Comparison of ENCODE assay signal across 2 cellular contexts in the genomic region with DNA sequence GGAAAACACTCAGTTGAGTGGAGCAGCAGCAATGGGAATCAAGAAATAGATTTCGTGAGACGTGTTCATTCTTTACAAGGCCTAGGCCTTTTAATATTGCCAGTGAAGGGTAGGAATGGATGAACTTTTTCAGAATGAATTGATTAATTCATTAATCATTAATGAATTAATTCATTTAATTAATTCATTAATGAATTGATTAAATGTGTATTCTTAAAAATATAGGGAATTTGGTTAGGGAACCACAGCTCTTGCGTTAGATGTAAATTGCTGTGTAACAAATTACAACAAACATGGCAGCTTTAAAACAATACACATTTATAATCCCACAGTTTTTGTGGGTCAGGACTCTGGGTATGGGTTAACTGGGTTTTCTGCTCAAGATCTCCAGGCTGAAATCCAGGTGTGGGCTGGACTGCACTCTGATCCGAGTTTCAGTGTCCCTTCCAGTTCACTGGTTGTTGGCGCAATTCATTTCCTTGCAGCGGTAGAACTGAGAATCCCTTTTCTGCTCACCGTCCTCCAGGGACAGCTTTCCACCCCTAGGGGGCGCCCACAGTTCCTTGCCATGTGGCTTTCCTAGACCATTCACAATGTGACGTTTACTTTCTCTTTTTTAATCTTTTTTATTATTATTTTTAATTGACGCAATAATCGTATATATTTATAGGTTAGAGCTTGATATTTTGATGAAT.
TF ChIP-seq lines count a peak whose summit lies in the region.

No MANE protein-coding gene starts in this region.

TF ChIP-seq in WTC11, 78 proteins besides CTCF, POLR2A, EP300 and RAD21 (continued from another document):
- TF ChIP-seq, protein P1, sequence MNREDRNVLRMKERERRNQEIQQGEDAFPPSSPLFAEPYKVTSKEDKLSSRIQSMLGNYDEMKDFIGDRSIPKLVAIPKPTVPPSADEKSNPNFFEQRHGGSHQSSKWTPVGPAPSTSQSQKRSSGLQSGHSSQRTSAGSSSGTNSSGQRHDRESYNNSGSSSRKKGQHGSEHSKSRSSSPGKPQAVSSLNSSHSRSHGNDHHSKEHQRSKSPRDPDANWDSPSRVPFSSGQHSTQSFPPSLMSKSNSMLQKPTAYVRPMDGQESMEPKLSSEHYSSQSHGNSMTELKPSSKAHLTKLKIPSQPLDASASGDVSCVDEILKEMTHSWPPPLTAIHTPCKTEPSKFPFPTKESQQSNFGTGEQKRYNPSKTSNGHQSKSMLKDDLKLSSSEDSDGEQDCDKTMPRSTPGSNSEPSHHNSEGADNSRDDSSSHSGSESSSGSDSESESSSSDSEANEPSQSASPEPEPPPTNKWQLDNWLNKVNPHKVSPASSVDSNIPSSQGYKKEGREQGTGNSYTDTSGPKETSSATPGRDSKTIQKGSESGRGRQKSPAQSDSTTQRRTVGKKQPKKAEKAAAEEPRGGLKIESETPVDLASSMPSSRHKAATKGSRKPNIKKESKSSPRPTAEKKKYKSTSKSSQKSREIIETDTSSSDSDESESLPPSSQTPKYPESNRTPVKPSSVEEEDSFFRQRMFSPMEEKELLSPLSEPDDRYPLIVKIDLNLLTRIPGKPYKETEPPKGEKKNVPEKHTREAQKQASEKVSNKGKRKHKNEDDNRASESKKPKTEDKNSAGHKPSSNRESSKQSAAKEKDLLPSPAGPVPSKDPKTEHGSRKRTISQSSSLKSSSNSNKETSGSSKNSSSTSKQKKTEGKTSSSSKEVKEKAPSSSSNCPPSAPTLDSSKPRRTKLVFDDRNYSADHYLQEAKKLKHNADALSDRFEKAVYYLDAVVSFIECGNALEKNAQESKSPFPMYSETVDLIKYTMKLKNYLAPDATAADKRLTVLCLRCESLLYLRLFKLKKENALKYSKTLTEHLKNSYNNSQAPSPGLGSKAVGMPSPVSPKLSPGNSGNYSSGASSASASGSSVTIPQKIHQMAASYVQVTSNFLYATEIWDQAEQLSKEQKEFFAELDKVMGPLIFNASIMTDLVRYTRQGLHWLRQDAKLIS (CRISPR knock-in tag; IDR thresholded peaks at IDR 0.05; ENCODE audit: borderline replicate concordance), result no peak
TF ChIP-seq in WTC11: peak in this region for 1.

TF ChIP-seq in HepG2, 621 proteins besides CTCF, POLR2A, EP300 and RAD21 (continued from another document and continues in another):
- TF ChIP-seq, protein P2, sequence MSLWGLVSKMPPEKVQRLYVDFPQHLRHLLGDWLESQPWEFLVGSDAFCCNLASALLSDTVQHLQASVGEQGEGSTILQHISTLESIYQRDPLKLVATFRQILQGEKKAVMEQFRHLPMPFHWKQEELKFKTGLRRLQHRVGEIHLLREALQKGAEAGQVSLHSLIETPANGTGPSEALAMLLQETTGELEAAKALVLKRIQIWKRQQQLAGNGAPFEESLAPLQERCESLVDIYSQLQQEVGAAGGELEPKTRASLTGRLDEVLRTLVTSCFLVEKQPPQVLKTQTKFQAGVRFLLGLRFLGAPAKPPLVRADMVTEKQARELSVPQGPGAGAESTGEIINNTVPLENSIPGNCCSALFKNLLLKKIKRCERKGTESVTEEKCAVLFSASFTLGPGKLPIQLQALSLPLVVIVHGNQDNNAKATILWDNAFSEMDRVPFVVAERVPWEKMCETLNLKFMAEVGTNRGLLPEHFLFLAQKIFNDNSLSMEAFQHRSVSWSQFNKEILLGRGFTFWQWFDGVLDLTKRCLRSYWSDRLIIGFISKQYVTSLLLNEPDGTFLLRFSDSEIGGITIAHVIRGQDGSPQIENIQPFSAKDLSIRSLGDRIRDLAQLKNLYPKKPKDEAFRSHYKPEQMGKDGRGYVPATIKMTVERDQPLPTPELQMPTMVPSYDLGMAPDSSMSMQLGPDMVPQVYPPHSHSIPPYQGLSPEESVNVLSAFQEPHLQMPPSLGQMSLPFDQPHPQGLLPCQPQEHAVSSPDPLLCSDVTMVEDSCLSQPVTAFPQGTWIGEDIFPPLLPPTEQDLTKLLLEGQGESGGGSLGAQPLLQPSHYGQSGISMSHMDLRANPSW (CRISPR knock-in tag; IDR thresholded peaks at IDR 0.05; ENCODE audit: borderline replicate concordance), result peak; percentile 19; the same call in 1 of the 2 replicates
- TF ChIP-seq ZNF180 (CRISPR knock-in tag; IDR thresholded peaks at IDR 0.05; ENCODE audit: borderline replicate concordance, low read depth), result no peak
- TF ChIP-seq NR1H2 (CRISPR knock-in tag; IDR thresholded peaks at IDR 0.05; ENCODE audit: borderline replicate concordance, low read depth), result no peak
- TF ChIP-seq SIN3B (IDR thresholded peaks at IDR 0.05; ENCODE audit: low read length), result peak; percentile 19; the same call in 1 of the 2 replicates
- TF ChIP-seq HHEX (CRISPR knock-in tag; IDR thresholded peaks at IDR 0.05), result no peak
- TF ChIP-seq ZMYM3 (CRISPR knock-in tag; IDR thresholded peaks at IDR 0.05), result peak; percentile 91
- TF ChIP-seq, protein P3, sequence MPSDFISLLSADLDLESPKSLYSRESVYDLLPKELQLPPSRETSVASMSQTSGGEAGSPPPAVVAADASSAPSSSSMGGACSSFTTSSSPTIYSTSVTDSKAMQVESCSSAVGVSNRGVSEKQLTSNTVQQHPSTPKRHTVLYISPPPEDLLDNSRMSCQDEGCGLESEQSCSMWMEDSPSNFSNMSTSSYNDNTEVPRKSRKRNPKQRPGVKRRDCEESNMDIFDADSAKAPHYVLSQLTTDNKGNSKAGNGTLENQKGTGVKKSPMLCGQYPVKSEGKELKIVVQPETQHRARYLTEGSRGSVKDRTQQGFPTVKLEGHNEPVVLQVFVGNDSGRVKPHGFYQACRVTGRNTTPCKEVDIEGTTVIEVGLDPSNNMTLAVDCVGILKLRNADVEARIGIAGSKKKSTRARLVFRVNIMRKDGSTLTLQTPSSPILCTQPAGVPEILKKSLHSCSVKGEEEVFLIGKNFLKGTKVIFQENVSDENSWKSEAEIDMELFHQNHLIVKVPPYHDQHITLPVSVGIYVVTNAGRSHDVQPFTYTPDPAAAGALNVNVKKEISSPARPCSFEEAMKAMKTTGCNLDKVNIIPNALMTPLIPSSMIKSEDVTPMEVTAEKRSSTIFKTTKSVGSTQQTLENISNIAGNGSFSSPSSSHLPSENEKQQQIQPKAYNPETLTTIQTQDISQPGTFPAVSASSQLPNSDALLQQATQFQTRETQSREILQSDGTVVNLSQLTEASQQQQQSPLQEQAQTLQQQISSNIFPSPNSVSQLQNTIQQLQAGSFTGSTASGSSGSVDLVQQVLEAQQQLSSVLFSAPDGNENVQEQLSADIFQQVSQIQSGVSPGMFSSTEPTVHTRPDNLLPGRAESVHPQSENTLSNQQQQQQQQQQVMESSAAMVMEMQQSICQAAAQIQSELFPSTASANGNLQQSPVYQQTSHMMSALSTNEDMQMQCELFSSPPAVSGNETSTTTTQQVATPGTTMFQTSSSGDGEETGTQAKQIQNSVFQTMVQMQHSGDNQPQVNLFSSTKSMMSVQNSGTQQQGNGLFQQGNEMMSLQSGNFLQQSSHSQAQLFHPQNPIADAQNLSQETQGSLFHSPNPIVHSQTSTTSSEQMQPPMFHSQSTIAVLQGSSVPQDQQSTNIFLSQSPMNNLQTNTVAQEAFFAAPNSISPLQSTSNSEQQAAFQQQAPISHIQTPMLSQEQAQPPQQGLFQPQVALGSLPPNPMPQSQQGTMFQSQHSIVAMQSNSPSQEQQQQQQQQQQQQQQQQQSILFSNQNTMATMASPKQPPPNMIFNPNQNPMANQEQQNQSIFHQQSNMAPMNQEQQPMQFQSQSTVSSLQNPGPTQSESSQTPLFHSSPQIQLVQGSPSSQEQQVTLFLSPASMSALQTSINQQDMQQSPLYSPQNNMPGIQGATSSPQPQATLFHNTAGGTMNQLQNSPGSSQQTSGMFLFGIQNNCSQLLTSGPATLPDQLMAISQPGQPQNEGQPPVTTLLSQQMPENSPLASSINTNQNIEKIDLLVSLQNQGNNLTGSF (CRISPR knock-in tag; IDR thresholded peaks at IDR 0.05), result no peak
- peak in 1 of 2 experiments; percentile 47; a peak in 1 of 4 replicates for TF ChIP-seq NR2F1 (CRISPR knock-in tag; IDR thresholded peaks at IDR 0.05)
- TF ChIP-seq TCF12 (IDR thresholded peaks at IDR 0.05), result no peak
- no peak; the same call in 1 of the 2 replicates for TF ChIP-seq TCF12 (CRISPR knock-in tag; IDR thresholded peaks at IDR 0.05)
- TF ChIP-seq, protein P4, sequence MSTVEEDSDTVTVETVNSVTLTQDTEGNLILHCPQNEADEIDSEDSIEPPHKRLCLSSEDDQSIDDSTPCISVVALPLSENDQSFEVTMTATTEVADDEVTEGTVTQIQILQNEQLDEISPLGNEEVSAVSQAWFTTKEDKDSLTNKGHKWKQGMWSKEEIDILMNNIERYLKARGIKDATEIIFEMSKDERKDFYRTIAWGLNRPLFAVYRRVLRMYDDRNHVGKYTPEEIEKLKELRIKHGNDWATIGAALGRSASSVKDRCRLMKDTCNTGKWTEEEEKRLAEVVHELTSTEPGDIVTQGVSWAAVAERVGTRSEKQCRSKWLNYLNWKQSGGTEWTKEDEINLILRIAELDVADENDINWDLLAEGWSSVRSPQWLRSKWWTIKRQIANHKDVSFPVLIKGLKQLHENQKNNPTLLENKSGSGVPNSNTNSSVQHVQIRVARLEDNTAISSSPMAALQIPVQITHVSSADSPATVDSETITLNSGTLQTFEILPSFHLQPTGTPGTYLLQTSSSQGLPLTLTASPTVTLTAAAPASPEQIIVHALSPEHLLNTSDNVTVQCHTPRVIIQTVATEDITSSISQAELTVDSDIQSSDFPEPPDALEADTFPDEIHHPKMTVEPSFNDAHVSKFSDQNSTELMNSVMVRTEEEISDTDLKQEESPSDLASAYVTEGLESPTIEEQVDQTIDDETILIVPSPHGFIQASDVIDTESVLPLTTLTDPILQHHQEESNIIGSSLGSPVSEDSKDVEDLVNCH (CRISPR knock-in tag; IDR thresholded peaks at IDR 0.05), result no peak
- TF ChIP-seq ZNF431 (CRISPR knock-in tag; IDR thresholded peaks at IDR 0.05; ENCODE audit: borderline replicate concordance, low read depth), result no peak
- TF ChIP-seq ZNF709 (CRISPR knock-in tag; IDR thresholded peaks at IDR 0.05), result no peak
- TF ChIP-seq, protein P5, sequence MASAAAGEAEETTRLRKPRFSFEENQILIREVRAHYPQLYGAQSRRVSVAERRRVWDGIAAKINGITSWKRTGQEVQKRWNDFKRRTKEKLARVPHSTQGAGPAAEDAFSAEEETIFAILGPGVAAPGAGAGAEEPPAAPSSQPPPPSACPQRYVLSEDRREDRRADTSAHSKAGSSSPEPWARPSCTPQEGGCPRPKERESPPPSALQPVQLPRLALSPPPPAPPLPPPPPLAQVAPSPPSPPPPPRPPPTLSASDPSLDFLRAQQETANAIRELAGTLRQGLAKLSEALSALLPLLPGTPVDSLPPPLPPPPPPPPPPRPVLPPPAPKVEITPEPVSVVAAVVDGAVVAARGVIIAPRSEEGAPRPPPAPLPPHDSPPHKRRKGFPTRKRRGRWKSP (CRISPR knock-in tag; IDR thresholded peaks at IDR 0.05), result peak; percentile 22; the same call in 1 of the 2 replicates
- TF ChIP-seq MEIS2 (CRISPR knock-in tag; IDR thresholded peaks at IDR 0.05), result peak; percentile 81; the same call in 1 of the 2 replicates
- TF ChIP-seq NFYC (CRISPR knock-in tag; IDR thresholded peaks at IDR 0.05), result 0 out of 2 replicates have a peak, but pooled peaks have one; percentile 25
- TF ChIP-seq, protein P6, sequence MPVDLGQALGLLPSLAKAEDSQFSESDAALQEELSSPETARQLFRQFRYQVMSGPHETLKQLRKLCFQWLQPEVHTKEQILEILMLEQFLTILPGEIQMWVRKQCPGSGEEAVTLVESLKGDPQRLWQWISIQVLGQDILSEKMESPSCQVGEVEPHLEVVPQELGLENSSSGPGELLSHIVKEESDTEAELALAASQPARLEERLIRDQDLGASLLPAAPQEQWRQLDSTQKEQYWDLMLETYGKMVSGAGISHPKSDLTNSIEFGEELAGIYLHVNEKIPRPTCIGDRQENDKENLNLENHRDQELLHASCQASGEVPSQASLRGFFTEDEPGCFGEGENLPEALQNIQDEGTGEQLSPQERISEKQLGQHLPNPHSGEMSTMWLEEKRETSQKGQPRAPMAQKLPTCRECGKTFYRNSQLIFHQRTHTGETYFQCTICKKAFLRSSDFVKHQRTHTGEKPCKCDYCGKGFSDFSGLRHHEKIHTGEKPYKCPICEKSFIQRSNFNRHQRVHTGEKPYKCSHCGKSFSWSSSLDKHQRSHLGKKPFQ (CRISPR knock-in tag; IDR thresholded peaks at IDR 0.05; ENCODE audit: insufficient replicate concordance), result no peak
- peak; percentile 49; the same call in 1 of the 2 replicates for TF ChIP-seq SMAD1 (CRISPR knock-in tag; IDR thresholded peaks at IDR 0.05; ENCODE audit: borderline replicate concordance, low read depth)
- no peak for TF ChIP-seq ZNF274 (CRISPR knock-in tag; IDR thresholded peaks at IDR 0.05)
- no peak; the same call in 1 of the 2 replicates for TF ChIP-seq ZSCAN9 (CRISPR knock-in tag; IDR thresholded peaks at IDR 0.05; ENCODE audit: borderline replicate concordance)
- TF ChIP-seq MYNN (CRISPR knock-in tag; IDR thresholded peaks at IDR 0.05; ENCODE audit: low read depth), result no peak
- no peak for TF ChIP-seq ZNF207 (IDR thresholded peaks at IDR 0.05; ENCODE audit: borderline replicate concordance)
- TF ChIP-seq, protein P1 (CRISPR knock-in tag; IDR thresholded peaks at IDR 0.05), result 0 out of 2 replicates have a peak, but pooled peaks have one; percentile 50
- no peak for TF ChIP-seq NBN (conservative IDR thresholded peaks at IDR 0.05)
- no peak for TF ChIP-seq JUN (CRISPR knock-in tag; IDR thresholded peaks at IDR 0.05)
- TF ChIP-seq FOXA1 (IDR thresholded peaks at IDR 0.05), result no peak
- TF ChIP-seq FOXA1 (CRISPR knock-in tag; IDR thresholded peaks at IDR 0.05), result peak; percentile 47; the same call in 1 of the 2 replicates
- no peak for TF ChIP-seq ATAD3A (CRISPR knock-in tag; IDR thresholded peaks at IDR 0.05)
- TF ChIP-seq, protein P7, sequence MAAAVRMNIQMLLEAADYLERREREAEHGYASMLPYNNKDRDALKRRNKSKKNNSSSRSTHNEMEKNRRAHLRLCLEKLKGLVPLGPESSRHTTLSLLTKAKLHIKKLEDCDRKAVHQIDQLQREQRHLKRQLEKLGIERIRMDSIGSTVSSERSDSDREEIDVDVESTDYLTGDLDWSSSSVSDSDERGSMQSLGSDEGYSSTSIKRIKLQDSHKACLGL (CRISPR knock-in tag; IDR thresholded peaks at IDR 0.05), result no peak
- peak; percentile 72; the same call in 1 of the 2 replicates for TF ChIP-seq ETV5 (CRISPR knock-in tag; IDR thresholded peaks at IDR 0.05; ENCODE audit: borderline replicate concordance)
